In the genomic region with DNA sequence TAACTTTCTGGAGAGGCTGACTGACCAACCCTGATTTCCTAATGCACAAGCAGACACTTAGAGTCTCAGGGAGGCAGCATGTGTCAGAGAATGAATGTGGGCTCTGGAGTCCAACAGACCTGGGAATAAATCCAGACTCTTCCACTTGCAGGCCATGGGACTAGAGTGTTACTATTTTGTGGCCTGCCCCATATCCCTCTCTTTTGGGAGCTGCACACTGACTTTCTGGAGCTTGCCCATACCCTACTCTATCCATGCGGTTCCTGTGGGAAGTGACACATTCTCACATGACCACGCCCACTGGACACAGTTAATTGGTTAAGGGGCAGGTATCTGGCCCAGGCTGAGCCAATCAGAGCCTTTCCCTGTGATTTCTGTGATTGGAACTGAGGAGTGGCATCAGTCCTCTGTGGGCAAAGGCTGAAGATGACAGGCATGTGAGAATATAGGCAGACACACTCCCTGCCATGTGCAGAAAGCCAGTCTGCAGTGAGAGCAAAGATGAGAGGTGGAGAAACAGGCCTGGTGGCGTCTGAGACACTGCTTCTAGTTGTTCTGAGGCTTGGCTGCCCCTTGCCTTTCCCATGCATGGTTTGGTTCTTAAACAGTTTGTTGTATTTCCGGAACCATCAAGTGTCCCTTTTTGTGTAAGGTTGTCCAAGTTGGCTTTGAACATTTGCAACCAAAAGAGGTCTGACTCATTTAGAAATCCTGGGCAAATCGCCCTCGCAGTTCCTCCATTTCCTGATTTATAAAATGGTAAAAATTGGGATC, we compare ENCODE assay signal across 13 cellular contexts.
DNase-seq lines count a peak whose midpoint lies in the region; TF ChIP-seq lines count a peak whose summit lies in the region.
"Had no signal": no experiment of that assay in that cellular context is flagged by ENCODE, and none has a peak within 500 bp of the region (broad histone marks: within the 10 kb centered on the region; RNA-seq: fewer than 3 reads in every experiment).

No MANE protein-coding gene starts in this region.

- intact Hi-C loops in prostate gland (cut with DNase I) (no loop called here), esophagus muscularis mucosa (cut with DNase I) (no loop called here)

- H3K36me3 Mint-ChIP-seq in endodermal cell (ENCODE audit: low read depth) (no peaks in the 10 kb centered on the region), osteocyte (ENCODE audit: unreplicated experiment) (no peaks in the 10 kb centered on the region)
- H3K36me3 Mint-ChIP-seq: naive B cell had no signal

- 91 to 92% methylated on average over 6 of the region's 6 CpGs for WGBS in endodermal cell (ENCODE audit: insufficient coverage in 1 of 2, insufficient read length in 1 of 2), 2 experiments
- 57% methylated on average over 6 of the region's 6 CpGs for WGBS in prostate gland
- 78% methylated on average over 6 of the region's 6 CpGs for WGBS in esophagus muscularis mucosa

- H3K27ac Mint-ChIP-seq in endodermal cell, result no peak overlapping the region
- no peak overlapping the region for H3K27ac Mint-ChIP-seq in osteocyte (ENCODE audit: unreplicated experiment)
- H3K27ac Mint-ChIP-seq: activated naive CD4-positive, alpha-beta T cell treated with anti-CD3 and anti-CD28 coated beads for 36 hours; naive B cell had no signal

- H3K36me3 ChIP-seq in endodermal cell (ENCODE audit: control insufficient read depth, insufficient read depth, low read length) (no peaks in the 10 kb centered on the region), prostate gland (no peaks in the 10 kb centered on the region), esophagus muscularis mucosa (no peaks in the 10 kb centered on the region)
- H3K36me3 ChIP-seq: stomach had no signal

- H3K4me3 ChIP-seq in endodermal cell (ENCODE audit: low read length), result no peak overlapping the region
- H3K4me3 ChIP-seq in prostate gland, result no peak overlapping the region
- H3K4me3 ChIP-seq in esophagus muscularis mucosa, result no peak overlapping the region
- H3K4me3 ChIP-seq: dorsolateral prefrontal cortex, stomach had no signal

- TF ChIP-seq CTCF in endodermal cell (conservative IDR thresholded peaks at IDR 0.05), result no peak
- TF ChIP-seq CTCF in osteocyte (IDR thresholded peaks at IDR 0.05), result no peak
- TF ChIP-seq CTCF in prostate gland (IDR thresholded peaks at IDR 0.05), result no peak
- no peak for TF ChIP-seq CTCF in esophagus muscularis mucosa (IDR thresholded peaks at IDR 0.05)

- H3K27ac ChIP-seq in endodermal cell (ENCODE audit: low read depth, low read length), result no peak overlapping the region
- H3K27ac ChIP-seq in prostate gland, result no peak overlapping the region
- H3K27ac ChIP-seq in esophagus muscularis mucosa (replicated peaks in 1 of 4), result no peak overlapping the region
- H3K27ac ChIP-seq: dorsolateral prefrontal cortex, stomach had no signal

- TF ChIP-seq EP300 in esophagus muscularis mucosa (IDR thresholded peaks at IDR 0.05), result no peak

- peak; percentile 39 for DNase-seq in ELR (ENCODE audit: low read depth)
- DNase-seq in NAMALWA (ENCODE audit: low spot score), result peak; percentile 13
- peak; percentile 49 for DNase-seq in endodermal cell
- DNase-seq in osteocyte (ENCODE audit: extremely low spot score, unreplicated experiment), result peak; percentile 59
- DNase-seq in prostate gland (ENCODE audit: low spot score), result no peak
- no peak for DNase-seq in esophagus muscularis mucosa (ENCODE audit: extremely low spot score)
- DNase-seq in retina, result no peak
- DNase-seq in NOMO-1 treated with DMSO at 0.1 percent for 48 hours (lab: John Stamatoyannopoulos, UW; ENCODE audit: unreplicated experiment), result no peak
- DNase-seq: activated naive CD4-positive, alpha-beta T cell treated with anti-CD3 and anti-CD28 coated beads for 36 hours; dorsolateral prefrontal cortex; MV-4-11; naive B cell; stomach had no signal

- H3K4me1 ChIP-seq in endodermal cell (ENCODE audit: control insufficient read depth, insufficient read depth, low read length), result no peaks in the 10 kb centered on the region
- H3K4me1 ChIP-seq in prostate gland (replicated peaks), result no peaks in the 10 kb centered on the region
- peaks cover 0 to 7% (median 2%) of the 10 kb centered on the region in 4 donors for H3K4me1 ChIP-seq in esophagus muscularis mucosa
- H3K4me1 ChIP-seq: stomach had no signal

- H3K9me3 Mint-ChIP-seq in endodermal cell (peaks cover 7% of the 10 kb centered on the region), osteocyte (ENCODE audit: unreplicated experiment) (peaks cover 10% of the 10 kb centered on the region)

- H3K9ac ChIP-seq in endodermal cell (ENCODE audit: extremely low read depth, low read length, poor library complexity, severe bottlenecking), result no peak overlapping the region

- TF ChIP-seq POLR2A in prostate gland (IDR thresholded peaks at IDR 0.05), result no peak
- no peak for TF ChIP-seq POLR2A in esophagus muscularis mucosa (IDR thresholded peaks at IDR 0.05; ENCODE audit: low read depth)

- H3K9me3 ChIP-seq in endodermal cell (ENCODE audit: control insufficient read depth, low read length) (no peaks in the 10 kb centered on the region), prostate gland (no peaks in the 10 kb centered on the region), esophagus muscularis mucosa (peaks cover 0 to 8% (median 0%) of the 10 kb centered on the region in 4 donors)

- peaks cover 4% of the 10 kb centered on the region for H3K27me3 Mint-ChIP-seq in endodermal cell (ENCODE audit: insufficient read depth)
- peaks cover 17% of the 10 kb centered on the region for H3K27me3 Mint-ChIP-seq in osteocyte (ENCODE audit: unreplicated experiment)

- H3K4me3 Mint-ChIP-seq in endodermal cell (no peak overlapping the region), osteocyte (ENCODE audit: unreplicated experiment) (no peak overlapping the region)
- H3K4me3 Mint-ChIP-seq: activated naive CD4-positive, alpha-beta T cell treated with anti-CD3 and anti-CD28 coated beads for 36 hours; naive B cell had no signal

- H3K4me1 Mint-ChIP-seq in endodermal cell (peaks cover 1% of the 10 kb centered on the region), osteocyte (ENCODE audit: unreplicated experiment) (peaks cover 11% of the 10 kb centered on the region)
- H3K4me1 Mint-ChIP-seq: naive B cell had no signal

- H3K27me3 ChIP-seq in endodermal cell (ENCODE audit: control insufficient read depth, insufficient read depth, low read length, poor library complexity, severe bottlenecking) (no peaks in the 10 kb centered on the region), prostate gland (replicated peaks; ENCODE audit: insufficient read depth) (no peaks in the 10 kb centered on the region), esophagus muscularis mucosa (no peaks in the 10 kb centered on the region)
- H3K27me3 ChIP-seq: dorsolateral prefrontal cortex, stomach had no signal

Comparison
In these comparisons a context has a peak if more than half of its experiments do, and no peak if none do; other contexts are left out.
1. DNase-seq: peak in ELR (single experiment), NAMALWA (single experiment), endodermal cell (single experiment) and osteocyte (single experiment); none in prostate gland (single experiment), esophagus muscularis mucosa (single experiment), retina (single experiment) and NOMO-1 treated with DMSO at 0.1 percent for 48 hours (single experiment).